ENCODE assay signal across 19 cellular contexts in the genomic region with DNA sequence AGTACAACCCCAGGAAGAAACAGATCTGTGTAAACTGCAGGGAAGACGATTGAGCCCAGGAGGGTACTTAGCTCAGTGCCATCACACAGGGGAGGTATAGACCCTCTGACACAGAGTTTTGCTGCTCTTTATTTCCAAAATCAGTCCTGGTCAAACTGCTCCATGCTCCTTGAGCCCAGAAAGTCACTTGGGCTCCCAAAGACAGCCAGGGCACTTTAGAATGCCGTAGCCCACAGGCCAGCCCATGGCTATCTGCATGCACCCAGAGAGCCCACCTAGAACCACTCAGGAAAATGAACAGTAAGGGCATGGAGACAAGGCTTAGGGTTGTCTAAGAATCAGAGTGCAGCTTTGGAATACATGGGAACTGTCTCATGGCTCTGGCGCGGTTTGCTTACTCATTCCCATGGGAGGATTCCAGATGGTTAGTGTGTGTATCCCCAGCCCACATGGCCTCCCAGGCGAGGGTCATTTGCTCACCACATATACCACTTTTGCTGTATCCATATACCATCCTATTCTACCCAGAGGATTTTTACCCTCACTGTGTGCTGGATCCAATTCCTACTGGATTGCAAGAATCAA. TPM values are rescaled to one million over a fixed set of nuclear protein-coding genes. Genes with fewer than 3 reads are reported as not detected.
DNase-seq lines count a peak whose midpoint lies in the region; ATAC-seq and TF ChIP-seq lines count a peak whose summit lies in the region.
"Had no signal": no experiment of that assay in that cellular context is flagged by ENCODE, and none has a peak within 500 bp of the region (broad histone marks: within the 10 kb centered on the region; RNA-seq: fewer than 3 reads in every experiment).

No MANE protein-coding gene starts in this region.

- no peaks in the 10 kb centered on the region for H3K9me3 ChIP-seq in heart left ventricle

- no peak overlapping the region for H3K27ac ChIP-seq in brain microvascular endothelial cell
- H3K27ac ChIP-seq in heart left ventricle = no peak overlapping the region
- H3K27ac ChIP-seq: skin epidermis had no signal

- H3K27me3 ChIP-seq in brain microvascular endothelial cell (replicated peaks) (no peaks in the 10 kb centered on the region), heart left ventricle (peaks cover 0 to 40% (median 4%) of the 10 kb centered on the region in 9 donors)

- peak; percentile 45 for DNase-seq in GM03348 (ENCODE audit: low spot score)
- DNase-seq in NCI-H1694 treated with DMSO at 0.1 percent for 48 hours (lab: John Stamatoyannopoulos, UW) = peak; percentile 54
- peak; percentile 60 for DNase-seq in brain microvascular endothelial cell
- DNase-seq in osteocyte (ENCODE audit: extremely low spot score, unreplicated experiment) = peak; percentile 51
- DNase-seq in NCI-H2081 (lab: John Stamatoyannopoulos, UW) = no peak
- no peak for DNase-seq in heart left ventricle
- DNase-seq in activated CD4-positive, alpha-beta T cell treated with anti-CD3 and anti-CD28 coated beads, Interleukin-2, amount 50 U/mL, for 1 hour = no peak
- DNase-seq: activated CD4-positive, alpha-beta T cell treated with anti-CD3 and anti-CD28 coated beads, Interleukin-2, amount 50 U/mL, for 4 hours; COR-L47; effector memory CD8-positive, alpha-beta T cell; kidney glomerular epithelial cell; stimulated activated CD4-positive, alpha-beta T cell treated with anti-CD3 and anti-CD28 coated beads, Interleukin-2, amount 100 ng/mL, for 48 hours; stimulated activated naive CD8-positive, alpha-beta T cell treated with anti-CD3 and anti-CD28 coated beads, Interleukin-15, amount 100 ng/mL, for 72 hours; T-cell; trophoblast cell had no signal

- intact Hi-C loops in heart left ventricle (cut with DNase I) = loop anchor here in 5 of 10 donors (5.0 to 10.0 kb wide), 4 partner anchors 229 to 1882 kb away; no protein-coding TSS in a partner anchor

- no peaks in the 10 kb centered on the region for H3K4me1 Mint-ChIP-seq in osteocyte (ENCODE audit: unreplicated experiment)
- H3K4me1 Mint-ChIP-seq: memory B cell had no signal

- H3K27ac Mint-ChIP-seq in osteocyte (ENCODE audit: unreplicated experiment) = no peak overlapping the region
- H3K27ac Mint-ChIP-seq: effector memory CD8-positive, alpha-beta T cell; memory B cell; natural killer cell treated with Interleukin-12 subunit alpha and Interleukin-12 subunit beta and Interleukin-15 and Interleukin-18, amount 100 ng/mL, for 72 hours; T-cell had no signal

- H3K9me3 Mint-ChIP-seq in osteocyte (ENCODE audit: unreplicated experiment) = no peaks in the 10 kb centered on the region
- H3K9me3 Mint-ChIP-seq: effector memory CD8-positive, alpha-beta T cell; memory B cell; natural killer cell treated with Interleukin-12 subunit alpha and Interleukin-12 subunit beta and Interleukin-15 and Interleukin-18, amount 100 ng/mL, for 72 hours; stimulated activated naive CD8-positive, alpha-beta T cell treated with anti-CD3 and anti-CD28 coated beads, Interleukin-15, amount 100 ng/mL, for 72 hours; T-cell had no signal

- no peak for TF ChIP-seq CTCF in brain microvascular endothelial cell (IDR thresholded peaks at IDR 0.05; ENCODE audit: low read depth, low read length, missing control alignments)
- no peak for TF ChIP-seq CTCF in osteocyte (IDR thresholded peaks at IDR 0.05)
- no peak for TF ChIP-seq CTCF in heart left ventricle (IDR thresholded peaks at IDR 0.05)

- no peaks in the 10 kb centered on the region for H3K36me3 Mint-ChIP-seq in osteocyte (ENCODE audit: unreplicated experiment)
- H3K36me3 Mint-ChIP-seq: memory B cell; natural killer cell treated with Interleukin-12 subunit alpha and Interleukin-12 subunit beta and Interleukin-15 and Interleukin-18, amount 100 ng/mL, for 72 hours; T-cell had no signal

- ATAC-seq in heart left ventricle (no peak), SK-N-SH treated with all-trans-retinoic acid at 6 μM for 48 hours (no peak)
- ATAC-seq: effector memory CD8-positive, alpha-beta T cell; natural killer cell treated with Interleukin-12 subunit alpha and Interleukin-12 subunit beta and Interleukin-15 and Interleukin-18, amount 100 ng/mL, for 72 hours; stimulated activated naive CD8-positive, alpha-beta T cell treated with anti-CD3 and anti-CD28 coated beads, Interleukin-15, amount 100 ng/mL, for 72 hours; T-cell had no signal

- no peak overlapping the region for H3K4me3 Mint-ChIP-seq in osteocyte (ENCODE audit: unreplicated experiment)
- H3K4me3 Mint-ChIP-seq: effector memory CD8-positive, alpha-beta T cell; memory B cell; natural killer cell treated with Interleukin-12 subunit alpha and Interleukin-12 subunit beta and Interleukin-15 and Interleukin-18, amount 100 ng/mL, for 72 hours; stimulated activated naive CD8-positive, alpha-beta T cell treated with anti-CD3 and anti-CD28 coated beads, Interleukin-15, amount 100 ng/mL, for 72 hours; T-cell had no signal

- no peak overlapping the region for H3K4me3 ChIP-seq in brain microvascular endothelial cell (ENCODE audit: low read depth, low read length)
- no peak overlapping the region for H3K4me3 ChIP-seq in heart left ventricle
- H3K4me3 ChIP-seq: skin epidermis had no signal

- H3K36me3 ChIP-seq in brain microvascular endothelial cell (replicated peaks) (no peaks in the 10 kb centered on the region), heart left ventricle (no peaks in the 10 kb centered on the region)

- in situ Hi-C loops in brain microvascular endothelial cell (cut with HindIII; ENCODE audit: low pct_ligation_motif_present, low sequenced_read_pairs) = no loop called here

- TF ChIP-seq POLR2A in heart left ventricle (IDR thresholded peaks at IDR 0.05) = no peak

- peaks cover 2% of the 10 kb centered on the region for H3K27me3 Mint-ChIP-seq in osteocyte (ENCODE audit: unreplicated experiment)

- WGBS in heart left ventricle, 4 donors = 56 to 73% (median 63%) methylated on average over 5 of the region's 5 CpGs

- H3K4me1 ChIP-seq in heart left ventricle = no peaks in the 10 kb centered on the region

TF ChIP-seq in SK-N-SH treated with all-trans-retinoic acid at 6 μM for 48 hours, 23 proteins besides CTCF, POLR2A, EP300 and RAD21:
- TF ChIP-seq CSDC2 (CRISPR knock-in tag; IDR thresholded peaks at IDR 0.05) (no peak), ARNTL (CRISPR knock-in tag; IDR thresholded peaks at IDR 0.05; ENCODE audit: borderline replicate concordance, low read depth) (no peak), SNAI2 (CRISPR knock-in tag; IDR thresholded peaks at IDR 0.05) (no peak), ISL1 (CRISPR knock-in tag; IDR thresholded peaks at IDR 0.05) (no peak), RARB (CRISPR knock-in tag; IDR thresholded peaks at IDR 0.05) (no peak), BACH2 (CRISPR knock-in tag; IDR thresholded peaks at IDR 0.05; ENCODE audit: borderline replicate concordance) (no peak), ZC3H10 (CRISPR knock-in tag; IDR thresholded peaks at IDR 0.05) (no peak), ZFP3 (CRISPR knock-in tag; IDR thresholded peaks at IDR 0.05) (no peak), PPARA (CRISPR knock-in tag; IDR thresholded peaks at IDR 0.05; ENCODE audit: borderline replicate concordance) (no peak), GLIS3 (CRISPR knock-in tag; IDR thresholded peaks at IDR 0.05) (no peak), TCF4 (CRISPR knock-in tag; IDR thresholded peaks at IDR 0.05; ENCODE audit: borderline replicate concordance) (no peak), ZFP30 (CRISPR knock-in tag; IDR thresholded peaks at IDR 0.05) (no peak), ZNF70 (CRISPR knock-in tag; IDR thresholded peaks at IDR 0.05) (no peak), OSR1 (CRISPR knock-in tag; IDR thresholded peaks at IDR 0.05) (no peak), ZNF8 (CRISPR knock-in tag; IDR thresholded peaks at IDR 0.05) (no peak)
- TF ChIP-seq, protein P1, sequence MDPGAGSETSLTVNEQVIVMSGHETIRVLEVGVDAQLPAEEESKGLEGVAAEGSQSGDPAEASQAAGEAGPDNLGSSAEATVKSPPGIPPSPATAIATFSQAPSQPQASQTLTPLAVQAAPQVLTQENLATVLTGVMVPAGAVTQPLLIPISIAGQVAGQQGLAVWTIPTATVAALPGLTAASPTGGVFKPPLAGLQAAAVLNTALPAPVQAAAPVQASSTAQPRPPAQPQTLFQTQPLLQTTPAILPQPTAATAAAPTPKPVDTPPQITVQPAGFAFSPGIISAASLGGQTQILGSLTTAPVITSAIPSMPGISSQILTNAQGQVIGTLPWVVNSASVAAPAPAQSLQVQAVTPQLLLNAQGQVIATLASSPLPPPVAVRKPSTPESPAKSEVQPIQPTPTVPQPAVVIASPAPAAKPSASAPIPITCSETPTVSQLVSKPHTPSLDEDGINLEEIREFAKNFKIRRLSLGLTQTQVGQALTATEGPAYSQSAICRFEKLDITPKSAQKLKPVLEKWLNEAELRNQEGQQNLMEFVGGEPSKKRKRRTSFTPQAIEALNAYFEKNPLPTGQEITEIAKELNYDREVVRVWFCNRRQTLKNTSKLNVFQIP (CRISPR knock-in tag; IDR thresholded peaks at IDR 0.05; ENCODE audit: borderline replicate concordance, low read depth) = no peak
- TF ChIP-seq, protein P2, sequence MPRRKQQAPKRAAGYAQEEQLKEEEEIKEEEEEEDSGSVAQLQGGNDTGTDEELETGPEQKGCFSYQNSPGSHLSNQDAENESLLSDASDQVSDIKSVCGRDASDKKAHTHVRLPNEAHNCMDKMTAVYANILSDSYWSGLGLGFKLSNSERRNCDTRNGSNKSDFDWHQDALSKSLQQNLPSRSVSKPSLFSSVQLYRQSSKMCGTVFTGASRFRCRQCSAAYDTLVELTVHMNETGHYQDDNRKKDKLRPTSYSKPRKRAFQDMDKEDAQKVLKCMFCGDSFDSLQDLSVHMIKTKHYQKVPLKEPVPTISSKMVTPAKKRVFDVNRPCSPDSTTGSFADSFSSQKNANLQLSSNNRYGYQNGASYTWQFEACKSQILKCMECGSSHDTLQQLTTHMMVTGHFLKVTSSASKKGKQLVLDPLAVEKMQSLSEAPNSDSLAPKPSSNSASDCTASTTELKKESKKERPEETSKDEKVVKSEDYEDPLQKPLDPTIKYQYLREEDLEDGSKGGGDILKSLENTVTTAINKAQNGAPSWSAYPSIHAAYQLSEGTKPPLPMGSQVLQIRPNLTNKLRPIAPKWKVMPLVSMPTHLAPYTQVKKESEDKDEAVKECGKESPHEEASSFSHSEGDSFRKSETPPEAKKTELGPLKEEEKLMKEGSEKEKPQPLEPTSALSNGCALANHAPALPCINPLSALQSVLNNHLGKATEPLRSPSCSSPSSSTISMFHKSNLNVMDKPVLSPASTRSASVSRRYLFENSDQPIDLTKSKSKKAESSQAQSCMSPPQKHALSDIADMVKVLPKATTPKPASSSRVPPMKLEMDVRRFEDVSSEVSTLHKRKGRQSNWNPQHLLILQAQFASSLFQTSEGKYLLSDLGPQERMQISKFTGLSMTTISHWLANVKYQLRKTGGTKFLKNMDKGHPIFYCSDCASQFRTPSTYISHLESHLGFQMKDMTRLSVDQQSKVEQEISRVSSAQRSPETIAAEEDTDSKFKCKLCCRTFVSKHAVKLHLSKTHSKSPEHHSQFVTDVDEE (CRISPR knock-in tag; IDR thresholded peaks at IDR 0.05) = no peak

RNA-seq across cellular contexts. Expression of a gene that starts 14.7 kb away (rescaled TPM):
- total RNA-seq in osteocyte (81.6 and 105 TPM in 2 replicates), heart left ventricle (100 to 1,000 TPM in 6 of 9 donors, 10 to 100 TPM in 3; 94.3 to 270 (median 146) TPM)
- 100 to 1,000 TPM; 239 to 331 TPM for polyA plus RNA-seq in heart left ventricle

Comparison
In these comparisons a context has a peak if more than half of its experiments do, and no peak if none do; other contexts are left out.
1. DNase-seq: peak in GM03348 (single experiment), NCI-H1694 treated with DMSO at 0.1 percent for 48 hours (single experiment), brain microvascular endothelial cell (single experiment) and osteocyte (single experiment); none in NCI-H2081 (0 of 2), heart left ventricle (0 of 5) and activated CD4-positive, alpha-beta T cell treated with anti-CD3 and anti-CD28 coated beads, Interleukin-2, amount 50 U/mL, for 1 hour (single experiment).